ENCODE assay signal across 13 cellular contexts in genomic region chr5:178077751-178078150, GRCh38.
"Had no signal": no experiment of that assay in that cellular context is flagged by ENCODE, and none has a peak within 500 bp of the region (broad histone marks: within the 10 kb centered on the region; RNA-seq: fewer than 3 reads in every experiment).

No MANE protein-coding gene starts in this region.

- H3K4me3 Mint-ChIP-seq: activated CD4-positive, alpha-beta memory T cell treated with anti-CD3 and anti-CD28 coated beads for 36 hours; activated CD4-positive, alpha-beta T cell treated with anti-CD3 and anti-CD28 coated beads for 36 hours; activated CD8-positive, alpha-beta memory T cell treated with anti-CD3 and anti-CD28 coated beads, Interleukin-2, amount 10 ng/mL, durations not matched to agents 7 days and 5 days; dendritic cell treated with granulocyte-macrophage colony-stimulating factor and Interleukin-4, amounts not matched to agents 40 ng/mL and 50 ng/mL, for 4 days; naive thymus-derived CD4-positive, alpha-beta T cell had no signal

- H3K4me1 ChIP-seq: vagina had no signal

- H3K27me3 ChIP-seq: vagina had no signal

- H3K27ac Mint-ChIP-seq: activated CD4-positive, alpha-beta memory T cell treated with anti-CD3 and anti-CD28 coated beads for 36 hours; activated CD4-positive, alpha-beta T cell treated with anti-CD3 and anti-CD28 coated beads for 36 hours; activated CD8-positive, alpha-beta memory T cell treated with anti-CD3 and anti-CD28 coated beads, Interleukin-2, amount 10 ng/mL, durations not matched to agents 7 days and 5 days; dendritic cell treated with granulocyte-macrophage colony-stimulating factor and Interleukin-4, amounts not matched to agents 40 ng/mL and 50 ng/mL, for 4 days; naive thymus-derived CD4-positive, alpha-beta T cell had no signal

- H3K4me1 Mint-ChIP-seq: activated CD8-positive, alpha-beta memory T cell treated with anti-CD3 and anti-CD28 coated beads, Interleukin-2, amount 10 ng/mL, durations not matched to agents 7 days and 5 days had no signal

- H3K36me3 Mint-ChIP-seq: activated CD4-positive, alpha-beta memory T cell treated with anti-CD3 and anti-CD28 coated beads for 36 hours; activated CD8-positive, alpha-beta memory T cell treated with anti-CD3 and anti-CD28 coated beads, Interleukin-2, amount 10 ng/mL, durations not matched to agents 7 days and 5 days; naive thymus-derived CD4-positive, alpha-beta T cell had no signal

- ATAC-seq: activated CD4-positive, alpha-beta T cell treated with anti-CD3 and anti-CD28 coated beads for 36 hours; activated CD8-positive, alpha-beta memory T cell treated with anti-CD3 and anti-CD28 coated beads, Interleukin-2, amount 10 ng/mL, durations not matched to agents 7 days and 5 days; heart left ventricle; mucosa of descending colon; naive thymus-derived CD4-positive, alpha-beta T cell had no signal

- H3K27ac ChIP-seq: heart left ventricle, tibial artery, vagina had no signal

- DNase-seq: activated CD4-positive, alpha-beta memory T cell treated with anti-CD3 and anti-CD28 coated beads for 36 hours; activated CD4-positive, alpha-beta T cell treated with anti-CD3 and anti-CD28 coated beads for 36 hours; activated CD8-positive, alpha-beta memory T cell treated with anti-CD3 and anti-CD28 coated beads, Interleukin-2, amount 10 ng/mL, durations not matched to agents 7 days and 5 days; activated naive CD4-positive, alpha-beta T cell treated with anti-CD3 and anti-CD28 coated beads, Interleukin-2, amount 50 U/mL, for 16 hours; activated T-cell treated with anti-CD3 and anti-CD28 coated beads, Interleukin-2, amount 50 U/mL, for 1 hour; effector memory CD4-positive, alpha-beta T cell; heart left ventricle; mucosa of descending colon; naive thymus-derived CD4-positive, alpha-beta T cell; stimulated activated naive CD4-positive, alpha-beta T cell; tibial artery had no signal

- H3K4me3 ChIP-seq: heart left ventricle, mucosa of descending colon, tibial artery, vagina had no signal

- H3K36me3 ChIP-seq: heart left ventricle, tibial artery, vagina had no signal

- H3K9me3 ChIP-seq: heart left ventricle, mucosa of descending colon, tibial artery, vagina had no signal

- H3K9me3 Mint-ChIP-seq: activated CD4-positive, alpha-beta memory T cell treated with anti-CD3 and anti-CD28 coated beads for 36 hours; dendritic cell treated with granulocyte-macrophage colony-stimulating factor and Interleukin-4, amounts not matched to agents 40 ng/mL and 50 ng/mL, for 4 days; naive thymus-derived CD4-positive, alpha-beta T cell had no signal
